In genomic region chr18:49544362-49544761, GRCh38 we compare ENCODE assay signal across 24 cellular contexts. TPM values are rescaled to one million over a fixed set of nuclear protein-coding genes. Genes with fewer than 3 reads are reported as not detected.
DNase-seq lines count a peak whose midpoint lies in the region; ATAC-seq, FAIRE-seq and TF ChIP-seq lines count a peak whose summit lies in the region.
"Had no signal": no experiment of that assay in that cellular context is flagged by ENCODE, and none has a peak within 500 bp of the region (broad histone marks: within the 10 kb centered on the region; RNA-seq: fewer than 3 reads in every experiment).

No MANE protein-coding gene starts in this region.

- no peak for ATAC-seq in natural killer cell treated with Interleukin-12 subunit alpha and Interleukin-12 subunit beta and Interleukin-15 and Interleukin-18, amount 100 ng/mL, for 72 hours
- ATAC-seq: GM12878, HepG2, PC-3 had no signal

- H3K27ac Mint-ChIP-seq in MCF 10A (ENCODE audit: low read depth, unreplicated experiment) = no peak overlapping the region
- H3K27ac Mint-ChIP-seq in natural killer cell treated with Interleukin-12 subunit alpha and Interleukin-12 subunit beta and Interleukin-15 and Interleukin-18, amount 100 ng/mL, for 72 hours = no peak overlapping the region

- peaks cover 5% of the 10 kb centered on the region for H3K36me3 Mint-ChIP-seq in MCF 10A (ENCODE audit: insufficient read depth, unreplicated experiment)
- H3K36me3 Mint-ChIP-seq in natural killer cell treated with Interleukin-12 subunit alpha and Interleukin-12 subunit beta and Interleukin-15 and Interleukin-18, amount 100 ng/mL, for 72 hours = no peaks in the 10 kb centered on the region

- TF ChIP-seq POLR2A in breast epithelium (IDR thresholded peaks at IDR 0.05) = no peak

- H3K4me1 Mint-ChIP-seq in MCF 10A (ENCODE audit: insufficient read depth, unreplicated experiment) = peaks cover 5% of the 10 kb centered on the region
- H3K4me1 Mint-ChIP-seq in natural killer cell treated with Interleukin-12 subunit alpha and Interleukin-12 subunit beta and Interleukin-15 and Interleukin-18, amount 100 ng/mL, for 72 hours (ENCODE audit: low read depth in 2 of 2) = no peaks in the 10 kb centered on the region

- BruUV-seq in MCF 10A (replicated peaks; lab: Mats Ljungman, UMichigan) = no TSS peak

- FAIRE-seq in bronchial epithelial cell (lab: Jason Lieb, UNC) = no peak
- FAIRE-seq: GM12878, HepG2 had no signal

- H3K4me1 ChIP-seq in breast epithelium = no peaks in the 10 kb centered on the region

- intact Hi-C loops in MCF 10A (cut with micrococcal nuclease) (no loop called here), breast epithelium (cut with DNase I; ENCODE audit: low total_unique reads) (no loop called here)

- POLR2A ChIA-PET in MCF 10A (lab: Yijun Ruan, JAX) = no interaction called here

- no peak overlapping the region for H3K27ac ChIP-seq in breast epithelium
- H3K27ac ChIP-seq: 22Rv1 had no signal

- CTCF ChIA-PET in MCF 10A (lab: Yijun Ruan, JAX) = interaction anchor here (0.9 to 1.2 kb wide), 3 partner anchors 34 to 224 kb away, joined by 3 to 6 read pairs (median 3); no protein-coding TSS in a partner anchor

- H3K9me3 ChIP-seq in breast epithelium = no peaks in the 10 kb centered on the region
- H3K9me3 ChIP-seq in MG63 = no peaks in the 10 kb centered on the region

- DNase-seq in MCF 10A (ENCODE audit: unreplicated experiment) = peak; percentile 40
- no peak for DNase-seq in breast epithelium (ENCODE audit: low spot score in 2 of 2)
- DNase-seq in MG63 = peak; percentile 17
- DNase-seq in bronchial epithelial cell (ENCODE audit: low read depth) = peak; percentile 24
- no peak for DNase-seq in NOMO-1 treated with dmso at 0.1 percent for 144 hours (lab: John Stamatoyannopoulos, UW; ENCODE audit: unreplicated experiment)
- DNase-seq in HuH-7.5 (ENCODE audit: low spot score) = no peak
- no peak for DNase-seq in NCI-H82 treated with DMSO at 0.1 percent for 48 hours (lab: John Stamatoyannopoulos, UW; ENCODE audit: unreplicated experiment)
- no peak for DNase-seq in natural killer cell treated with Interleukin-12 subunit alpha and Interleukin-12 subunit beta and Interleukin-15 and Interleukin-18, amount 100 ng/mL, for 72 hours (ENCODE audit: low spot score)
- DNase-seq: ACHN, DMS153, KG1, NCI-H1092 treated with DMSO at 0.1 percent for 48 hours, NCI-H1436 treated with DMSO at 0.1 percent for 48 hours, NCI-H187 treated with DMSO at 0.1 percent for 48 hours, NCI-H2171 treated with DMSO at 0.1 percent for 48 hours, NCI-H524, NCI-H748 treated with DMSO at 0.1 percent for 48 hours, PC-3, RPMI8226, SHP77 treated with DMSO at 0.1 percent for 48 hours had no signal

- TF ChIP-seq CTCF in MCF 10A (IDR thresholded peaks at IDR 0.05; ENCODE audit: unreplicated experiment) = no peak
- TF ChIP-seq CTCF in breast epithelium (IDR thresholded peaks at IDR 0.05) = no peak
- no peak for TF ChIP-seq CTCF in bronchial epithelial cell (IDR thresholded peaks at IDR 0.05; ENCODE audit: insufficient read depth, low read length, severe bottlenecking)

- H3K4me3 ChIP-seq in breast epithelium (no peak overlapping the region), MG63 (no peak overlapping the region), bronchial epithelial cell (ENCODE audit: low read depth, low read length) (no peak overlapping the region)
- H3K4me3 ChIP-seq: GM12878 had no signal

- no peak overlapping the region for H3K4me3 Mint-ChIP-seq in MCF 10A (ENCODE audit: unreplicated experiment)
- H3K4me3 Mint-ChIP-seq in natural killer cell treated with Interleukin-12 subunit alpha and Interleukin-12 subunit beta and Interleukin-15 and Interleukin-18, amount 100 ng/mL, for 72 hours = no peak overlapping the region

- H3K9me3 Mint-ChIP-seq in MCF 10A (ENCODE audit: unreplicated experiment) = no peaks in the 10 kb centered on the region
- H3K9me3 Mint-ChIP-seq in natural killer cell treated with Interleukin-12 subunit alpha and Interleukin-12 subunit beta and Interleukin-15 and Interleukin-18, amount 100 ng/mL, for 72 hours = no peaks in the 10 kb centered on the region

- H3K36me3 ChIP-seq in breast epithelium (no peaks in the 10 kb centered on the region), MG63 (no peaks in the 10 kb centered on the region), bronchial epithelial cell (ENCODE audit: control insufficient read depth, insufficient read depth, low read length) (no peaks in the 10 kb centered on the region)

- H3K27me3 Mint-ChIP-seq in MCF 10A (ENCODE audit: insufficient read depth, unreplicated experiment) = no peaks in the 10 kb centered on the region
- H3K27me3 Mint-ChIP-seq in natural killer cell treated with Interleukin-12 subunit alpha and Interleukin-12 subunit beta and Interleukin-15 and Interleukin-18, amount 100 ng/mL, for 72 hours = peaks cover 0 to 7% of the 10 kb centered on the region in 2 donors

- no peaks in the 10 kb centered on the region for H3K27me3 ChIP-seq in breast epithelium
- H3K27me3 ChIP-seq in MG63 = no peaks in the 10 kb centered on the region
- no peaks in the 10 kb centered on the region for H3K27me3 ChIP-seq in bronchial epithelial cell (ENCODE audit: control insufficient read depth, insufficient read depth, low read length)

RNA-seq across cellular contexts. Expression of gene LIPG, which starts 17.5 kb away (rescaled TPM):
- total RNA-seq in MCF 10A (2022) (57.8 and 67.6 TPM in 2 replicates), breast epithelium (1 to 10 TPM in 1 of 3 donors, under 1 TPM in 2; 0.16 to 1.6 (median 0.44) TPM), bronchial epithelial cell (9.5 and 11.5 TPM in 2 replicates)
- not detected in 2 replicates for total RNA-seq in MG63 (2014; rRNA removed; shearing (Covaris generic); ENCODE audit: low replicate concordance)
- total RNA-seq in natural killer cell treated with Interleukin-12 subunit alpha and Interleukin-12 subunit beta and Interleukin-15 and Interleukin-18, amount 100 ng/mL, for 72 hours = under 1 TPM in 1 of 2 donors, not detected in 1; 0.19 TPM
- total RNA-seq: T-helper 1 cell treated with Interleukin-12 subunit alpha and Interleukin-12 subunit beta and Interleukin-4 antibody, amounts not matched to agents 30 ng/mL and 1 ng/mL, for 36 hours had no signal

RNA-seq across cellular contexts. Expression of gene RPL17, which starts 52.1 kb away (rescaled TPM):
- total RNA-seq in MCF 10A (2022) = 2,422 and 2,832 TPM in 2 replicates
- total RNA-seq in breast epithelium = 1,000 to 10,000 TPM; 1,519 to 3,223 (median 2,778) TPM
- total RNA-seq in MG63 (2014; rRNA removed; shearing (Covaris generic); ENCODE audit: low replicate concordance) = 2,521 and 2,540 TPM in 2 replicates
- 2,687 and 3,922 TPM in 2 replicates for total RNA-seq in bronchial epithelial cell
- total RNA-seq in natural killer cell treated with Interleukin-12 subunit alpha and Interleukin-12 subunit beta and Interleukin-15 and Interleukin-18, amount 100 ng/mL, for 72 hours = 1,000 to 10,000 TPM; 1,051 to 1,176 TPM

RNA-seq across cellular contexts. Expression of gene C18orf32, which starts 57.3 kb away (rescaled TPM):
- total RNA-seq in MCF 10A (2022) (28.9 and 45.2 TPM in 2 replicates), breast epithelium (10 to 100 TPM; 25.8 to 31.1 (median 28.5) TPM), bronchial epithelial cell (9.0 and 14.3 TPM in 2 replicates)
- total RNA-seq in MG63 (2014; rRNA removed; shearing (Covaris generic); ENCODE audit: low replicate concordance) = 38.0 and 54.8 TPM in 2 replicates
- 10 to 100 TPM; 14.4 to 40.8 TPM for total RNA-seq in natural killer cell treated with Interleukin-12 subunit alpha and Interleukin-12 subunit beta and Interleukin-15 and Interleukin-18, amount 100 ng/mL, for 72 hours

Comparison
In these comparisons a context has a peak if more than half of its experiments do, and no peak if none do; other contexts are left out.
1. DNase-seq: peak in MCF 10A (single experiment), MG63 (single experiment) and bronchial epithelial cell (single experiment); none in breast epithelium (0 of 2), NOMO-1 treated with dmso at 0.1 percent for 144 hours (single experiment), HuH-7.5 (single experiment), NCI-H82 treated with DMSO at 0.1 percent for 48 hours (single experiment) and natural killer cell treated with Interleukin-12 subunit alpha and Interleukin-12 subunit beta and Interleukin-15 and Interleukin-18, amount 100 ng/mL, for 72 hours (single experiment).